12 cellular contexts compared by ENCODE assay signal in genomic region chr5:136057401-136057951, GRCh38. TPM values are rescaled to one million over a fixed set of nuclear protein-coding genes. Genes with fewer than 3 reads are reported as not detected.
DNase-seq lines count a peak whose midpoint lies in the region; ATAC-seq and TF ChIP-seq lines count a peak whose summit lies in the region.
"Had no signal": no experiment of that assay in that cellular context is flagged by ENCODE, and none has a peak within 500 bp of the region (broad histone marks: within the 10 kb centered on the region; RNA-seq: fewer than 3 reads in every experiment).

No MANE protein-coding gene starts in this region.

- peaks cover 50% of the 10 kb centered on the region for H3K4me1 ChIP-seq in left ventricle myocardium inferior
- H3K4me1 ChIP-seq in muscle layer of colon (ENCODE audit: insufficient read depth, low read length): peaks cover 62% of the 10 kb centered on the region

- H3K36me3 ChIP-seq in left ventricle myocardium inferior (peaks cover 47% of the 10 kb centered on the region), muscle layer of colon (ENCODE audit: insufficient read depth, low read length) (peaks cover 5% of the 10 kb centered on the region)

- H3K27ac ChIP-seq in left ventricle myocardium inferior (replicated peaks): peak overlapping the region; percentile 76
- H3K27ac ChIP-seq in muscle layer of colon (ENCODE audit: low read depth, low read length): peak overlapping the region; percentile 70
- H3K27ac ChIP-seq: epithelial cell of prostate, KMS-11, upper lobe of right lung had no signal

- H3K4me3 ChIP-seq in left ventricle myocardium inferior (no peak overlapping the region), muscle layer of colon (ENCODE audit: low read depth in 1 of 2, low read length in 2 of 2) (peak overlapping the region in 1 of 2 donors; percentile 14)
- H3K4me3 ChIP-seq: upper lobe of right lung had no signal

- peak overlapping the region; percentile 37 for H3K27ac Mint-ChIP-seq in dendritic cell treated with granulocyte-macrophage colony-stimulating factor and Interleukin-4, amounts not matched to agents 40 ng/mL and 50 ng/mL, for 4 days
- H3K27ac Mint-ChIP-seq: activated T-helper 17 cell treated with anti-CD3 and anti-CD28 coated beads, Interleukin-2, amount 50 U/mL, for 72 hours had no signal

- peaks cover 100% of the 10 kb centered on the region for H3K36me3 Mint-ChIP-seq in dendritic cell treated with granulocyte-macrophage colony-stimulating factor and Interleukin-4, amounts not matched to agents 40 ng/mL and 50 ng/mL, for 4 days (ENCODE audit: low read depth)

- H3K4me3 Mint-ChIP-seq in dendritic cell treated with granulocyte-macrophage colony-stimulating factor and Interleukin-4, amounts not matched to agents 40 ng/mL and 50 ng/mL, for 4 days: no peak overlapping the region
- H3K4me3 Mint-ChIP-seq: activated T-helper 17 cell treated with anti-CD3 and anti-CD28 coated beads, Interleukin-2, amount 50 U/mL, for 72 hours had no signal

- H3K9me3 ChIP-seq in left ventricle myocardium inferior (replicated peaks) (no peaks in the 10 kb centered on the region), muscle layer of colon (ENCODE audit: low read length) (no peaks in the 10 kb centered on the region)
- H3K9me3 ChIP-seq: upper lobe of right lung had no signal

- H3K4me1 Mint-ChIP-seq in dendritic cell treated with granulocyte-macrophage colony-stimulating factor and Interleukin-4, amounts not matched to agents 40 ng/mL and 50 ng/mL, for 4 days (ENCODE audit: low read depth): peaks cover 55% of the 10 kb centered on the region
- H3K4me1 Mint-ChIP-seq: activated T-helper 17 cell treated with anti-CD3 and anti-CD28 coated beads, Interleukin-2, amount 50 U/mL, for 72 hours had no signal

- peak overlapping the region; percentile 53 for H3K9ac ChIP-seq in muscle layer of colon (ENCODE audit: low read length)
- H3K9ac ChIP-seq: KMS-11 had no signal

- no peak for ATAC-seq in left cardiac atrium
- ATAC-seq in GM19351 (IDR thresholded peaks at IDR 0.05; ENCODE audit: unreplicated experiment): no peak
- no peak for ATAC-seq in GM19395 (IDR thresholded peaks at IDR 0.05; ENCODE audit: unreplicated experiment)
- no peak for ATAC-seq in GM18868 (IDR thresholded peaks at IDR 0.05; ENCODE audit: unreplicated experiment)
- no peak for ATAC-seq in HG03571 (IDR thresholded peaks at IDR 0.05; ENCODE audit: unreplicated experiment)
- ATAC-seq: activated T-helper 17 cell treated with anti-CD3 and anti-CD28 coated beads, Interleukin-2, amount 50 U/mL, for 72 hours had no signal

- intact Hi-C loops in left ventricle myocardium inferior (cut with micrococcal nuclease): no loop called here
- intact Hi-C loops in left cardiac atrium (cut with DNase I): no loop called here
- intact Hi-C loops in dendritic cell treated with granulocyte-macrophage colony-stimulating factor and Interleukin-4, amounts not matched to agents 40 ng/mL and 50 ng/mL, for 4 days (cut with micrococcal nuclease): no loop called here

- no peaks in the 10 kb centered on the region for H3K27me3 Mint-ChIP-seq in dendritic cell treated with granulocyte-macrophage colony-stimulating factor and Interleukin-4, amounts not matched to agents 40 ng/mL and 50 ng/mL, for 4 days
- H3K27me3 Mint-ChIP-seq: activated T-helper 17 cell treated with anti-CD3 and anti-CD28 coated beads, Interleukin-2, amount 50 U/mL, for 72 hours had no signal

- DNase-seq in left ventricle myocardium inferior (no peak), left cardiac atrium (no peak)
- DNase-seq: upper lobe of right lung had no signal

- H3K27me3 ChIP-seq in left ventricle myocardium inferior (ENCODE audit: low read depth) (no peaks in the 10 kb centered on the region), muscle layer of colon (ENCODE audit: control insufficient read depth in 1 of 2, insufficient read depth in 2 of 2, low read length in 2 of 2) (no peaks in the 10 kb centered on the region)
- H3K27me3 ChIP-seq: upper lobe of right lung had no signal

- H3K9me3 Mint-ChIP-seq in dendritic cell treated with granulocyte-macrophage colony-stimulating factor and Interleukin-4, amounts not matched to agents 40 ng/mL and 50 ng/mL, for 4 days: no peaks in the 10 kb centered on the region
- H3K9me3 Mint-ChIP-seq: activated T-helper 17 cell treated with anti-CD3 and anti-CD28 coated beads, Interleukin-2, amount 50 U/mL, for 72 hours had no signal

- no peak for TF ChIP-seq CTCF in left ventricle myocardium inferior (IDR thresholded peaks at IDR 0.05; ENCODE audit: borderline replicate concordance)

RNA-seq across cellular contexts. Expression of gene TGFBI, which starts 28.7 kb away (rescaled TPM):
- total RNA-seq in left ventricle myocardium inferior: 43.4 TPM
- 100 to 1,000 TPM in 1 of 2 donors, 10 to 100 TPM in 1; 79.7 to 130 TPM for total RNA-seq in left cardiac atrium
